ENCODE assay signal across 2 cellular contexts in the genomic region with DNA sequence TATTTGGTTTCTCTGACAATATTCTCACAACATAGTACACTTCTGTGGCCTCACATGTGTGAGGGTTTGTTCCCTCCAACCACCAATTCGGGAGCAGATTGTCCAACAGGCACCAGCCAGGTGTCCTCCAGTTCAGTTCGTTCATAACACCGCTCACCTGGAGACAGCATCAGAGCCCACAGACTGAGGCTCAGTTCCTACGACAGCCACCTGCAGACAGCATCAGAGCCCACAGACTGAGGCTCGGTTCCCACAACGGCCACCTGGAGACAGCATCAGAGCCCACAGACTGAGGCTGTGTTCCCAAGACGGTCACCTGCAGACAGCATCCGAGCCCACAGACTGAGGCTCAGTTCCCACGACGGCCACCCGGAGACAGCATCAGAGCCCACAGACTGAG.
TF ChIP-seq lines count a peak whose summit lies in the region.

No MANE protein-coding gene starts in this region.

TF ChIP-seq in GM23338, 12 proteins besides CTCF, POLR2A, EP300 and RAD21:
- TF ChIP-seq CREB1 (CRISPR knock-in tag; IDR thresholded peaks at IDR 0.05; ENCODE audit: low read depth) (no peak), EZH2phosphoT487 (IDR thresholded peaks at IDR 0.05; ENCODE audit: unreplicated experiment) (no peak), EZH2 (IDR thresholded peaks at IDR 0.05; ENCODE audit: low read depth, unreplicated experiment) (no peak), JUNB (IDR thresholded peaks at IDR 0.05; ENCODE audit: unreplicated experiment) (no peak), NANOG (IDR thresholded peaks at IDR 0.05; ENCODE audit: borderline replicate concordance) (no peak), ZNF331 (CRISPR knock-in tag; IDR thresholded peaks at IDR 0.05; ENCODE audit: low read depth) (no peak), ZNF114 (CRISPR knock-in tag; IDR thresholded peaks at IDR 0.05) (no peak), STAT1 (IDR thresholded peaks at IDR 0.05; ENCODE audit: unreplicated experiment) (no peak)

TF ChIP-seq in H1, 55 proteins besides CTCF, POLR2A, EP300 and RAD21:
- no peak for TF ChIP-seq TAF7 (optimal IDR thresholded peaks at IDR 0.05; ENCODE audit: borderline replicate concordance, low read depth, low read length)
- TF ChIP-seq BCL11A (IDR thresholded peaks at IDR 0.05; ENCODE audit: low read depth in 2 of 2, low read length in 2 of 2), result no peak
- no peak for TF ChIP-seq SP1 (IDR thresholded peaks at IDR 0.05; ENCODE audit: low read depth, low read length)
- TF ChIP-seq SIX5 (IDR thresholded peaks at IDR 0.05; ENCODE audit: low read depth, low read length), result no peak
- TF ChIP-seq HDAC2 (IDR thresholded peaks at IDR 0.05; ENCODE audit: borderline replicate concordance in 1 of 2, low read depth in 2 of 2, low read length in 2 of 2), result no peak
- no peak for TF ChIP-seq ZNF274 (IDR thresholded peaks at IDR 0.05; ENCODE audit: borderline replicate concordance, extremely low read depth, low read length)
- TF ChIP-seq SAP30 (IDR thresholded peaks at IDR 0.05; ENCODE audit: insufficient read depth, insufficient replicate concordance, low read length), result no peak
- TF ChIP-seq CBX8 (IDR thresholded peaks at IDR 0.05; ENCODE audit: borderline replicate concordance, low read depth, low read length), result no peak
- TF ChIP-seq, protein P1, sequence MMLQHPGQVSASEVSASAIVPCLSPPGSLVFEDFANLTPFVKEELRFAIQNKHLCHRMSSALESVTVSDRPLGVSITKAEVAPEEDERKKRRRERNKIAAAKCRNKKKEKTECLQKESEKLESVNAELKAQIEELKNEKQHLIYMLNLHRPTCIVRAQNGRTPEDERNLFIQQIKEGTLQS (IDR thresholded peaks at IDR 0.05; ENCODE audit: insufficient read depth, low read depth, low read length), result no peak
